Comparison of ENCODE assay signal across 14 cellular contexts in genomic region chr2:9252002-9252357, GRCh38. TPM values are rescaled to one million over a fixed set of nuclear protein-coding genes. Genes with fewer than 3 reads are reported as not detected.
A peak's percentile ranks its signal among the peaks of the same experiment; 100 is the strongest.
DNase-seq lines count a peak whose midpoint lies in the region; ATAC-seq and TF ChIP-seq lines count a peak whose summit lies in the region.
"Had no signal": no experiment of that assay in that cellular context is flagged by ENCODE, and none has a peak within 500 bp of the region (broad histone marks: within the 10 kb centered on the region; RNA-seq: fewer than 3 reads in every experiment).

No MANE protein-coding gene starts in this region.

- WGBS in mesenchymal stem cell, result 2% methylated on average over 5 of the region's 5 CpGs

- H3K9me3 ChIP-seq in right atrium auricular region (no peaks in the 10 kb centered on the region), mesenchymal stem cell (ENCODE audit: control insufficient read depth, low read length) (no peaks in the 10 kb centered on the region), uterus (no peaks in the 10 kb centered on the region)
- H3K9me3 ChIP-seq: colonic mucosa, HAP-1, tibial nerve had no signal

- H4K8ac ChIP-seq in mesenchymal stem cell (ENCODE audit: low read length), result peak overlapping the region; percentile 33

- no peak overlapping the region for H3K4me2 ChIP-seq in mesenchymal stem cell (ENCODE audit: low read length, poor library complexity, severe bottlenecking)

- H3K27me3 ChIP-seq in right atrium auricular region, result no peaks in the 10 kb centered on the region
- no peaks in the 10 kb centered on the region for H3K27me3 ChIP-seq in mesenchymal stem cell (ENCODE audit: control insufficient read depth in 1 of 2, insufficient read depth in 1 of 2, low read length in 2 of 2)
- H3K27me3 ChIP-seq in uterus, result no peaks in the 10 kb centered on the region
- H3K27me3 ChIP-seq: colonic mucosa, tibial nerve had no signal

- H3K9me3 Mint-ChIP-seq in chondrocyte (ENCODE audit: low read depth), result no peaks in the 10 kb centered on the region
- H3K9me3 Mint-ChIP-seq in natural killer cell, result no peaks in the 10 kb centered on the region
- H3K9me3 Mint-ChIP-seq: activated CD4-positive, alpha-beta memory T cell treated with anti-CD3 and anti-CD28 coated beads for 36 hours had no signal

- H3K9ac ChIP-seq in mesenchymal stem cell (ENCODE audit: low read length), result peak overlapping the region; percentile 8

- H3K79me1 ChIP-seq in mesenchymal stem cell (replicated peaks; ENCODE audit: low read length, poor library complexity, severe bottlenecking), result peaks cover 21% of the 10 kb centered on the region

- peaks cover 0 to 67% of the 10 kb centered on the region in 2 donors for H3K4me1 ChIP-seq in right atrium auricular region
- H3K4me1 ChIP-seq in mesenchymal stem cell (ENCODE audit: control insufficient read depth, insufficient read depth, low read depth, low read length), result peaks cover 32% of the 10 kb centered on the region
- peaks cover 9 to 13% of the 10 kb centered on the region in 2 donors for H3K4me1 ChIP-seq in uterus
- H3K4me1 ChIP-seq: HAP-1 had no signal

- H3K27ac Mint-ChIP-seq in chondrocyte (ENCODE audit: unreplicated experiment) (peak overlapping the region; percentile 96), natural killer cell (no peak overlapping the region)
- H3K27ac Mint-ChIP-seq: activated CD4-positive, alpha-beta memory T cell treated with anti-CD3 and anti-CD28 coated beads for 36 hours had no signal

- H3K18ac ChIP-seq in mesenchymal stem cell (ENCODE audit: low read depth in 1 of 2, low read length in 2 of 2), result peak overlapping the region; percentile 15 to 96

- no peak overlapping the region for H2BK5ac ChIP-seq in mesenchymal stem cell (ENCODE audit: low read depth, low read length, poor library complexity, severe bottlenecking)

- intact Hi-C loops in Right ventricle myocardium inferior (cut with DNase I), result no loop called here
- intact Hi-C loops in uterus (cut with DNase I; ENCODE audit: low total_unique reads), result no loop called here
- intact Hi-C loops in natural killer cell (cut with micrococcal nuclease), result no loop called here

- no peak overlapping the region for H2BK15ac ChIP-seq in mesenchymal stem cell (ENCODE audit: low read depth, poor library complexity, severe bottlenecking)

- H3K27ac ChIP-seq in right atrium auricular region (peak overlapping the region in 1 of 2 donors; percentile 64), mesenchymal stem cell (ENCODE audit: low read length, poor library complexity, severe bottlenecking) (peak overlapping the region; percentile 77), uterus (peak overlapping the region; percentile 23 to 40)
- H3K27ac ChIP-seq: colonic mucosa had no signal

- no peak for TF ChIP-seq POLR2A in uterus (IDR thresholded peaks at IDR 0.05)

- H2BK120ac ChIP-seq in mesenchymal stem cell (ENCODE audit: low read depth, low read length), result no peak overlapping the region

- H2AFZ ChIP-seq in mesenchymal stem cell (ENCODE audit: low read depth, low read length), result no peak overlapping the region

- peak overlapping the region in 1 of 2 experiments; percentile 81 for H3K14ac ChIP-seq in mesenchymal stem cell (ENCODE audit: low read length in 2 of 2)

- H3K27me3 Mint-ChIP-seq in chondrocyte (ENCODE audit: low read depth) (no peaks in the 10 kb centered on the region), natural killer cell (ENCODE audit: low read depth in 2 of 2) (peaks cover 7 to 12% of the 10 kb centered on the region in 2 donors)

- H3K4me3 Mint-ChIP-seq in chondrocyte (ENCODE audit: unreplicated experiment) (no peak overlapping the region), natural killer cell (no peak overlapping the region)
- H3K4me3 Mint-ChIP-seq: activated CD4-positive, alpha-beta memory T cell treated with anti-CD3 and anti-CD28 coated beads for 36 hours had no signal

- H3K4ac ChIP-seq in mesenchymal stem cell (ENCODE audit: low read depth in 1 of 2, low read length in 2 of 2), result peak overlapping the region in 1 of 2 experiments; percentile 47

- peak overlapping the region; percentile 1 for H4K91ac ChIP-seq in mesenchymal stem cell (ENCODE audit: low read length)

- H3K4me3 ChIP-seq in right atrium auricular region (no peak overlapping the region), mesenchymal stem cell (ENCODE audit: insufficient read depth in 1 of 2, low read depth in 1 of 2, low read length in 2 of 2) (no peak overlapping the region), uterus (no peak overlapping the region)
- H3K4me3 ChIP-seq: colonic mucosa, HAP-1, tibial nerve had no signal

- H3K23ac ChIP-seq in mesenchymal stem cell (ENCODE audit: low read length in 2 of 2), result no peak overlapping the region

- peak; percentile 27 for ATAC-seq in Right ventricle myocardium inferior
- no peak for ATAC-seq in GM18873 (IDR thresholded peaks at IDR 0.05; ENCODE audit: low FRiP score, unreplicated experiment)
- ATAC-seq in natural killer cell, result no peak

- H3K36me3 Mint-ChIP-seq in chondrocyte (ENCODE audit: low read depth) (peaks cover 1% of the 10 kb centered on the region), natural killer cell (no peaks in the 10 kb centered on the region)
- H3K36me3 Mint-ChIP-seq: activated CD4-positive, alpha-beta memory T cell treated with anti-CD3 and anti-CD28 coated beads for 36 hours had no signal

- TF ChIP-seq CTCF in right atrium auricular region (IDR thresholded peaks at IDR 0.05) (no peak), chondrocyte (IDR thresholded peaks at IDR 0.05) (no peak), uterus (IDR thresholded peaks at IDR 0.05) (no peak), natural killer cell (IDR thresholded peaks at IDR 0.05) (no peak)

- H3K36me3 ChIP-seq in right atrium auricular region (no peaks in the 10 kb centered on the region), mesenchymal stem cell (ENCODE audit: control insufficient read depth in 1 of 2, insufficient read depth in 2 of 2, low read depth in 1 of 2, low read length in 2 of 2) (peaks cover 0 to 6% of the 10 kb centered on the region in 2 experiments), uterus (no peaks in the 10 kb centered on the region)
- H3K36me3 ChIP-seq: colonic mucosa, HAP-1, tibial nerve had no signal

- peak overlapping the region; percentile 7 for H2AK5ac ChIP-seq in mesenchymal stem cell (ENCODE audit: low read length, severe bottlenecking)

- peak overlapping the region in 1 of 2 experiments; percentile 94 for H2BK12ac ChIP-seq in mesenchymal stem cell (ENCODE audit: low read length in 2 of 2)

- no peak for DNase-seq in Right ventricle myocardium inferior (ENCODE audit: missing footprints)
- no peak for DNase-seq in right atrium auricular region (ENCODE audit: low spot score)
- DNase-seq in chondrocyte (ENCODE audit: low spot score), result no peak
- DNase-seq in mesenchymal stem cell, result peak; percentile 61
- DNase-seq in uterus, result no peak
- no peak for DNase-seq in HuH-7 (ENCODE audit: low spot score)
- no peak for DNase-seq in natural killer cell
- DNase-seq: activated CD4-positive, alpha-beta memory T cell treated with anti-CD3 and anti-CD28 coated beads for 36 hours; activated naive CD4-positive, alpha-beta T cell; colonic mucosa; NCI-H1436 treated with DMSO at 0.1 percent for 48 hours had no signal

- H3K4me1 Mint-ChIP-seq in chondrocyte (ENCODE audit: low read depth) (peaks cover 82% of the 10 kb centered on the region), natural killer cell (peaks cover 0 to 6% of the 10 kb centered on the region in 2 donors)

RNA-seq across cellular contexts. Expression of gene ASAP2, which starts 45.4 kb away (rescaled TPM):
- 12.9 TPM for total RNA-seq in Right ventricle myocardium inferior
- 10 to 100 TPM; 13.2 to 20.3 TPM for total RNA-seq in right atrium auricular region
- total RNA-seq in chondrocyte, result 60.7 to 73.2 TPM (median 61.5 TPM) in 3 replicates
- polyA plus RNA-seq in mesenchymal stem cell (2013, experiment 1 of 2), result 27.5 TPM
- polyA plus RNA-seq in mesenchymal stem cell (2013, experiment 2 of 2), result 23.9 TPM
- 10 to 100 TPM; 24.3 to 55.5 (median 31.3) TPM for total RNA-seq in uterus
- total RNA-seq in natural killer cell, result 1 to 10 TPM in 1 of 3 donors, under 1 TPM in 2; 0.20 to 1.8 (median 0.60) TPM
